In the genomic region with DNA sequence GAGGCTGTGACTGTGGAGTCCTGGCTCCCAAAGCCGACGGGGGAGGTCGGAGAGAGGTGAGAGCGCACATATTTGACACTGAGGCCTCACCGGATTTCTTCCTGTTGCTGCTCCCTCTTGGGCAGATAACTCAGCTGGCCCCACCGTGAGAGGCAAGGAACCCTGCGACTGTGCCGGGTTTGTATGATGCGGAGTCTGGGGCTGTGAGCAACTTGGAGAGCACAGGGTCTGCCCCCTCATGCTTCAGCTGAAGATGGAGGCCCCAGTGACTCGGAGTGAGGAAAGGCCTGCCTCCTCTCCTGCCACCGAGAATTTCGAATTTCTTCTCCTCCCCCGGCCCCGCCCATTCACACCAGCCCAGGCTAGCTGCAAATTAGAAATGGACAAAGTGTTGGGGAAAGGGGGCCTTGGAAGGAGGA, we compare ENCODE assay signal across 18 cellular contexts.
DNase-seq lines count a peak whose midpoint lies in the region; ATAC-seq and TF ChIP-seq lines count a peak whose summit lies in the region.
"Had no signal": no experiment of that assay in that cellular context is flagged by ENCODE, and none has a peak within 500 bp of the region (broad histone marks: within the 10 kb centered on the region; RNA-seq: fewer than 3 reads in every experiment).

No MANE protein-coding gene starts in this region.

- H3K9me3 ChIP-seq in suprapubic skin = no peaks in the 10 kb centered on the region
- no peaks in the 10 kb centered on the region for H3K9me3 ChIP-seq in lower lobe of right lung
- H3K9me3 ChIP-seq: BLaER1 treated with 17β-estradiol and CSF1 and Interleukin-3, amounts not matched to agents 10 nM and 100 nM; Peyer's patch had no signal

- H3K4me3 Mint-ChIP-seq in activated CD8-positive, alpha-beta memory T cell treated with anti-CD3 and anti-CD28 coated beads, Interleukin-2, amount 10 ng/mL, durations not matched to agents 7 days and 5 days = no peak overlapping the region
- peak overlapping the region in 1 of 3 experiments; percentile 13 for H3K4me3 Mint-ChIP-seq in nephron

- H3K27ac ChIP-seq in suprapubic skin (no peak overlapping the region), lower lobe of right lung (no peak overlapping the region)
- H3K27ac ChIP-seq: BLaER1 treated with 17β-estradiol and CSF1 and Interleukin-3, amounts not matched to agents 10 nM and 100 nM; Peyer's patch had no signal

- peaks cover 4% of the 10 kb centered on the region for H3K27me3 ChIP-seq in suprapubic skin
- H3K27me3 ChIP-seq in lower lobe of right lung (ENCODE audit: low read depth) = no peaks in the 10 kb centered on the region
- H3K27me3 ChIP-seq: BLaER1 treated with 17β-estradiol and CSF1 and Interleukin-3, amounts not matched to agents 10 nM and 100 nM; Peyer's patch had no signal

- H3K36me3 ChIP-seq in suprapubic skin (no peaks in the 10 kb centered on the region), lower lobe of right lung (no peaks in the 10 kb centered on the region)
- H3K36me3 ChIP-seq: BLaER1 treated with 17β-estradiol and CSF1 and Interleukin-3, amounts not matched to agents 10 nM and 100 nM; Peyer's patch had no signal

- intact Hi-C loops in lower lobe of right lung (cut with DNase I) = no loop called here

- H3K4me1 ChIP-seq in suprapubic skin (peaks cover 5% of the 10 kb centered on the region), lower lobe of right lung (peaks cover 8% of the 10 kb centered on the region)
- H3K4me1 ChIP-seq: Peyer's patch had no signal

- H3K4me1 Mint-ChIP-seq in activated CD8-positive, alpha-beta memory T cell treated with anti-CD3 and anti-CD28 coated beads, Interleukin-2, amount 10 ng/mL, durations not matched to agents 7 days and 5 days = peaks cover 10% of the 10 kb centered on the region
- H3K4me1 Mint-ChIP-seq in nephron = peaks cover 64% of the 10 kb centered on the region

- 81% methylated on average over 14 of the region's 14 CpGs for WGBS in suprapubic skin

- CTCF ChIA-PET in activated CD8-positive, alpha-beta memory T cell treated with anti-CD3 and anti-CD28 coated beads, Interleukin-2, amount 10 ng/mL, durations not matched to agents 7 days and 5 days (lab: Charles Lee) = no interaction called here

- H3K27me3 Mint-ChIP-seq in activated CD8-positive, alpha-beta memory T cell treated with anti-CD3 and anti-CD28 coated beads, Interleukin-2, amount 10 ng/mL, durations not matched to agents 7 days and 5 days = peaks cover 3% of the 10 kb centered on the region
- peaks cover 15% of the 10 kb centered on the region for H3K27me3 Mint-ChIP-seq in nephron (ENCODE audit: low read depth)

- TF ChIP-seq EP300 in suprapubic skin (IDR thresholded peaks at IDR 0.05) = no peak

- peak; percentile 7 for DNase-seq in activated CD8-positive, alpha-beta memory T cell treated with anti-CD3 and anti-CD28 coated beads, Interleukin-2, amount 50 U/mL, for 4 hours
- no peak for DNase-seq in activated CD8-positive, alpha-beta memory T cell treated with anti-CD3 and anti-CD28 coated beads, Interleukin-2, amount 10 ng/mL, durations not matched to agents 7 days and 5 days
- peak; percentile 11 for DNase-seq in dedifferentiated amniotic fluid mesenchymal stem cell (ENCODE audit: extremely low spot score)
- peak; percentile 25 to 63 for DNase-seq in suprapubic skin (ENCODE audit: low spot score in 2 of 2)
- DNase-seq in OCI-M1 (lab: John Stamatoyannopoulos, UW) = no peak
- no peak for DNase-seq in lower lobe of right lung
- DNase-seq: 8988T, DND-41, NCI-H1092 treated with DMSO at 0.1 percent for 48 hours, NCI-H2081 treated with DMSO at 0.1 percent for 48 hours, NCI-H510A, NCI-H774 had no signal

- TF ChIP-seq POLR2A in suprapubic skin (IDR thresholded peaks at IDR 0.05) = no peak

- H3K36me3 Mint-ChIP-seq in activated CD8-positive, alpha-beta memory T cell treated with anti-CD3 and anti-CD28 coated beads, Interleukin-2, amount 10 ng/mL, durations not matched to agents 7 days and 5 days = no peaks in the 10 kb centered on the region
- H3K36me3 Mint-ChIP-seq in nephron (ENCODE audit: low read depth) = no peaks in the 10 kb centered on the region

- H3K27ac Mint-ChIP-seq in activated CD8-positive, alpha-beta memory T cell treated with anti-CD3 and anti-CD28 coated beads, Interleukin-2, amount 10 ng/mL, durations not matched to agents 7 days and 5 days = no peak overlapping the region
- H3K27ac Mint-ChIP-seq in nephron = peak overlapping the region; percentile 80 to 89 (median 84)

- H3K4me3 ChIP-seq in suprapubic skin (no peak overlapping the region), lower lobe of right lung (no peak overlapping the region)
- H3K4me3 ChIP-seq: BLaER1 treated with 17β-estradiol and CSF1 and Interleukin-3, amounts not matched to agents 10 nM and 100 nM; Peyer's patch had no signal

- H3K9me3 Mint-ChIP-seq in activated CD8-positive, alpha-beta memory T cell treated with anti-CD3 and anti-CD28 coated beads, Interleukin-2, amount 10 ng/mL, durations not matched to agents 7 days and 5 days (ENCODE audit: low read depth) = no peaks in the 10 kb centered on the region
- H3K9me3 Mint-ChIP-seq in nephron = peaks cover 2% of the 10 kb centered on the region

- no peak for TF ChIP-seq CTCF in nephron (IDR thresholded peaks at IDR 0.05; ENCODE audit: unreplicated experiment in 3 of 3)
- no peak for TF ChIP-seq CTCF in suprapubic skin (IDR thresholded peaks at IDR 0.05)
- no peak for TF ChIP-seq CTCF in lower lobe of right lung (IDR thresholded peaks at IDR 0.05)

- ATAC-seq in activated CD8-positive, alpha-beta memory T cell treated with anti-CD3 and anti-CD28 coated beads, Interleukin-2, amount 10 ng/mL, durations not matched to agents 7 days and 5 days = no peak
- ATAC-seq in lower lobe of right lung = no peak
- no peak for ATAC-seq in HG02981 (IDR thresholded peaks at IDR 0.05; ENCODE audit: unreplicated experiment)
- ATAC-seq: HepG2, Right ventricle myocardium inferior had no signal

Comparison
In these comparisons a context has a peak if more than half of its experiments do, and no peak if none do; other contexts are left out.
1. DNase-seq: peak in activated CD8-positive, alpha-beta memory T cell treated with anti-CD3 and anti-CD28 coated beads, Interleukin-2, amount 50 U/mL, for 4 hours (single experiment), dedifferentiated amniotic fluid mesenchymal stem cell (single experiment) and suprapubic skin (2 of 2); none in activated CD8-positive, alpha-beta memory T cell treated with anti-CD3 and anti-CD28 coated beads, Interleukin-2, amount 10 ng/mL, durations not matched to agents 7 days and 5 days (single experiment), OCI-M1 (single experiment) and lower lobe of right lung (single experiment).